ENCODE assay signal across 19 cellular contexts in the genomic region with DNA sequence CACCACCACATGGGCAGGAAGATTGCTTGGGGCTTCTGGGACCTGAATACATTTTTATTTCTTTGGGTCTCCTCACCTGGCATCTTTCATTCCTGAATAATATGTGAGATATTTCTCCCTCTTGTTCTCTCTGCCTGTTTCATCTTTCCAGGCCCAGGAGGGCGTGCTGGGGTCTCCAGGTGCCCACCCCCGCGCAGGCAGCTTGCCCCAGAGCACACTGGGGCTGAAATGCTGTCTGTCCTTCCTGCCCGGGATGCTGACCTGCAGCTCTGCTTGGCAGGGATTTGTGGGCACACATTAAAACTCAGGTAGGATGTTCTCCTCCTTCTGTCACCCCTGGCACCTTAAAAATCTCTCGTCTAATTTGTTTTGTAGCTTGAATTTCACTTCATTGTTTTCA. TPM values are rescaled to one million over a fixed set of nuclear protein-coding genes. Genes with fewer than 3 reads are reported as not detected.
DNase-seq lines count a peak whose midpoint lies in the region; ATAC-seq and TF ChIP-seq lines count a peak whose summit lies in the region.
"Had no signal": no experiment of that assay in that cellular context is flagged by ENCODE, and none has a peak within 500 bp of the region (broad histone marks: within the 10 kb centered on the region; RNA-seq: fewer than 3 reads in every experiment).

No MANE protein-coding gene starts in this region.

- TF ChIP-seq CTCF in right atrium auricular region (IDR thresholded peaks at IDR 0.05) = no peak
- TF ChIP-seq CTCF in esophagus muscularis mucosa (IDR thresholded peaks at IDR 0.05) = no peak
- TF ChIP-seq CTCF in lung (IDR thresholded peaks at IDR 0.05; ENCODE audit: control extremely low read depth, extremely low read depth) = no peak
- TF ChIP-seq CTCF in sigmoid colon (IDR thresholded peaks at IDR 0.05) = no peak

- no peaks in the 10 kb centered on the region for H3K36me3 ChIP-seq in right atrium auricular region
- H3K36me3 ChIP-seq in esophagus muscularis mucosa = no peaks in the 10 kb centered on the region
- no peaks in the 10 kb centered on the region for H3K36me3 ChIP-seq in lung (ENCODE audit: control insufficient read depth in 2 of 2, insufficient read depth in 2 of 2, low read length in 2 of 2)
- no peaks in the 10 kb centered on the region for H3K36me3 ChIP-seq in sigmoid colon

- TF ChIP-seq POLR2A in esophagus muscularis mucosa (IDR thresholded peaks at IDR 0.05; ENCODE audit: low read depth) (no peak), sigmoid colon (IDR thresholded peaks at IDR 0.05) (no peak)

- H3K27me3 ChIP-seq in right atrium auricular region (no peaks in the 10 kb centered on the region), esophagus muscularis mucosa (no peaks in the 10 kb centered on the region), lung (ENCODE audit: control insufficient read depth, insufficient read depth) (no peaks in the 10 kb centered on the region), sigmoid colon (no peaks in the 10 kb centered on the region)

- intact Hi-C loops in left ventricle myocardium superior (cut with micrococcal nuclease) (no loop called here), esophagus muscularis mucosa (cut with DNase I) (no loop called here), sigmoid colon (cut with DNase I) (no loop called here)

- H3K4me1 ChIP-seq in right atrium auricular region (no peaks in the 10 kb centered on the region), esophagus muscularis mucosa (no peaks in the 10 kb centered on the region), lung (ENCODE audit: control insufficient read depth in 2 of 2, insufficient read depth in 2 of 2, low read length in 2 of 2) (peaks cover 0 to 3% of the 10 kb centered on the region in 2 donors), sigmoid colon (no peaks in the 10 kb centered on the region)

- no peak for TF ChIP-seq EP300 in esophagus muscularis mucosa (IDR thresholded peaks at IDR 0.05)
- TF ChIP-seq EP300 in sigmoid colon (IDR thresholded peaks at IDR 0.05) = no peak

- H3K27ac ChIP-seq in right atrium auricular region = no peak overlapping the region
- H3K27ac ChIP-seq in esophagus muscularis mucosa (replicated peaks in 1 of 4) = no peak overlapping the region
- no peak overlapping the region for H3K27ac ChIP-seq in lung (ENCODE audit: low read depth in 1 of 2, low read length in 1 of 2)
- H3K27ac ChIP-seq in sigmoid colon = no peak overlapping the region
- H3K27ac ChIP-seq: GM23248 had no signal

- 62% methylated on average over 5 of the region's 5 CpGs for WGBS in esophagus muscularis mucosa
- 68 to 81% methylated on average over 5 of the region's 5 CpGs for WGBS in lung, 2 donors
- 50 to 78% methylated on average over 5 of the region's 5 CpGs for WGBS in sigmoid colon, 2 donors

- ATAC-seq in left ventricle myocardium superior (no peak), lung (ENCODE audit: insufficient read depth, low FRiP score) (no peak)

- DNase-seq in right atrium auricular region (ENCODE audit: low spot score) (peak; percentile 5), left ventricle myocardium superior (no peak), esophagus muscularis mucosa (ENCODE audit: extremely low spot score) (peak; percentile 50), lung (ENCODE audit: low spot score) (peak; percentile 17), sigmoid colon (no peak), NCI-H2171 (lab: John Stamatoyannopoulos, UW) (no peak)
- DNase-seq: C1 segment of cervical spinal cord; Calu3; CD4-positive, alpha-beta memory T cell; COR-L47; DMS153; DND-41; GM23248; H7; HCEC 1CT had no signal

- H3K9me3 ChIP-seq in right atrium auricular region (no peaks in the 10 kb centered on the region), esophagus muscularis mucosa (no peaks in the 10 kb centered on the region), lung (ENCODE audit: control insufficient read depth in 2 of 2, insufficient read depth in 1 of 2, low read length in 1 of 2) (peaks cover 0 to 4% of the 10 kb centered on the region in 2 donors), sigmoid colon (no peaks in the 10 kb centered on the region)

- H3K4me3 ChIP-seq in right atrium auricular region = no peak overlapping the region
- no peak overlapping the region for H3K4me3 ChIP-seq in esophagus muscularis mucosa
- H3K4me3 ChIP-seq in lung = no peak overlapping the region
- H3K4me3 ChIP-seq in sigmoid colon = no peak overlapping the region
- H3K4me3 ChIP-seq: GM23248 had no signal

RNA-seq across cellular contexts. Expression of gene TEX51, which starts 39.7 kb away (rescaled TPM):
- total RNA-seq in right atrium auricular region = not detected
- total RNA-seq in left ventricle myocardium superior = not detected
- total RNA-seq in esophagus muscularis mucosa = not detected
- not detected for total RNA-seq in lung
- polyA plus RNA-seq in lung = not detected
- total RNA-seq in sigmoid colon = not detected
- 1 to 10 TPM in 1 of 3 donors, not detected in 2; 1.2 TPM for polyA plus RNA-seq in sigmoid colon
- total RNA-seq: A172; A673; Calu3; CD4-positive, alpha-beta memory T cell; GM23248; H1; H7 had no signal
- polyA plus RNA-seq: BJ; CD4-positive, alpha-beta memory T cell; GM23248; H1 had no signal

Comparison
In these comparisons a context has a peak if more than half of its experiments do, and no peak if none do; other contexts are left out.
1. DNase-seq: peak in right atrium auricular region (single experiment), esophagus muscularis mucosa (single experiment) and lung (single experiment); none in left ventricle myocardium superior (single experiment), sigmoid colon (single experiment) and NCI-H2171 (single experiment).